Comparison of ENCODE assay signal across 28 cellular contexts in the genomic region with DNA sequence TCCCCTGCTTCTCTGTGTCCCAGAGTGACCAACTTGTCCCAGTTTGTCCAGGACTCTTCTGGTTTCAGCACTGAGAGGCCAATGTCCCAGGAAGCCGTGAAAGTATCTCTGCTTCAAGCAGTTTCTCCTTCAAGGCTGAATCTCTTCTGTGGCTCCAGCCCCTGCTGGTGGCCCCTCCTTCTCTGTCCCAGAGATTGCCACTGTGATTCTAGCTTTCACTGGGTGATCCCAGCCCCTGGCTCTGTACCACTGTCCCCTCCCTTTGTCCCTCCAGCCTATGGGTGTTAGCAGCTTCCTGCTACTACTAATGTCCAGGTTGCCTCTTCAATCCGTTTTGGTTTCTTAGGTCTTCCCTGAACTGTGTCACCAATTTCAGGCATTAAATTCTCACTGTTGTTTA.
"Had no signal": no experiment of that assay in that cellular context is flagged by ENCODE, and none has a peak within 500 bp of the region (broad histone marks: within the 10 kb centered on the region; RNA-seq: fewer than 3 reads in every experiment).

No MANE protein-coding gene starts in this region.

- DNase-seq: heart left ventricle; hypothalamus; kidney glomerular epithelial cell; left cardiac atrium; left lung; midbrain; mucosa of descending colon; naive thymus-derived CD4-positive, alpha-beta T cell; occipital lobe; stimulated activated CD4-positive, alpha-beta T cell treated with anti-CD3 and anti-CD28 coated beads, Interleukin-1b, Interleukin-23, amount 100 ng/mL, for 48 hours; stimulated activated CD4-positive, alpha-beta T cell treated with anti-CD3 and anti-CD28 coated beads, Interleukin-2, amount 100 ng/mL, for 48 hours; stimulated activated naive B cell treated with anti-CD40 and anti-IgM and Interleukin-4, amounts not matched to agents 10 μg/mL and 1 μg/mL and 100 μg/mL, for 72 hours; stimulated activated naive CD8-positive, alpha-beta T cell treated with anti-CD3 and anti-CD28 coated beads, Interleukin-15, Interleukin-2, amounts not matched to agents 100 U/mL and 50 U/mL, for 24 hours; stomach; testis; transverse colon; upper lobe of left lung had no signal

- H3K27me3 Mint-ChIP-seq: stimulated activated naive B cell treated with anti-CD40 and anti-IgM and Interleukin-4, amounts not matched to agents 10 μg/mL and 1 μg/mL and 100 μg/mL, for 72 hours had no signal

- H3K27me3 ChIP-seq: right atrium auricular region, testis, thyroid gland, upper lobe of left lung had no signal

- H3K9ac ChIP-seq: parathyroid adenoma had no signal

- H3K4me1 Mint-ChIP-seq: naive thymus-derived CD4-positive, alpha-beta T cell; stimulated activated naive B cell treated with anti-CD40 and anti-IgM and Interleukin-4, amounts not matched to agents 10 μg/mL and 1 μg/mL and 100 μg/mL, for 72 hours had no signal

- H2AFZ ChIP-seq: parathyroid adenoma had no signal

- H3K36me3 ChIP-seq: heart left ventricle, left lung, neutrophil, right atrium auricular region, right lobe of liver, stomach, thyroid gland, transverse colon, upper lobe of left lung had no signal

- H3K4me2 ChIP-seq: smooth muscle cell had no signal

- H3K36me3 Mint-ChIP-seq: naive thymus-derived CD4-positive, alpha-beta T cell; natural killer cell treated with Interleukin-12 subunit alpha and Interleukin-12 subunit beta and Interleukin-15 and Interleukin-18, amount 100 ng/mL, for 72 hours; stimulated activated naive B cell treated with anti-CD40 and anti-IgM and Interleukin-4, amounts not matched to agents 10 μg/mL and 1 μg/mL and 100 μg/mL, for 72 hours had no signal

- ATAC-seq: heart left ventricle; left lung; mucosa of descending colon; naive thymus-derived CD4-positive, alpha-beta T cell; natural killer cell treated with Interleukin-12 subunit alpha and Interleukin-12 subunit beta and Interleukin-15 and Interleukin-18, amount 100 ng/mL, for 72 hours; stimulated activated naive B cell treated with anti-CD40 and anti-IgM and Interleukin-4, amounts not matched to agents 10 μg/mL and 1 μg/mL and 100 μg/mL, for 72 hours; stimulated activated naive CD8-positive, alpha-beta T cell treated with anti-CD3 and anti-CD28 coated beads, Interleukin-15, Interleukin-2, amounts not matched to agents 100 U/mL and 50 U/mL, for 24 hours had no signal

- FAIRE-seq: keratinocyte, urothelium cell line had no signal

- H3K4me3 ChIP-seq: heart left ventricle, left lung, lung, mucosa of descending colon, right atrium auricular region, right lobe of liver, smooth muscle cell, stomach, testis, thyroid gland, transverse colon, upper lobe of left lung had no signal

- H3K4me3 Mint-ChIP-seq: naive thymus-derived CD4-positive, alpha-beta T cell; natural killer cell treated with Interleukin-12 subunit alpha and Interleukin-12 subunit beta and Interleukin-15 and Interleukin-18, amount 100 ng/mL, for 72 hours; neural crest cell; stimulated activated naive B cell treated with anti-CD40 and anti-IgM and Interleukin-4, amounts not matched to agents 10 μg/mL and 1 μg/mL and 100 μg/mL, for 72 hours had no signal

- H3K4me1 ChIP-seq: left lung, parathyroid adenoma, testis, transverse colon had no signal

- H3K79me2 ChIP-seq: parathyroid adenoma had no signal

- H3K9me3 ChIP-seq: heart left ventricle, left lung, mucosa of descending colon, neutrophil, right atrium auricular region, right lobe of liver, stomach, testis, thyroid gland, transverse colon, upper lobe of left lung had no signal

- H3K27ac Mint-ChIP-seq: naive thymus-derived CD4-positive, alpha-beta T cell; natural killer cell treated with Interleukin-12 subunit alpha and Interleukin-12 subunit beta and Interleukin-15 and Interleukin-18, amount 100 ng/mL, for 72 hours; stimulated activated naive B cell treated with anti-CD40 and anti-IgM and Interleukin-4, amounts not matched to agents 10 μg/mL and 1 μg/mL and 100 μg/mL, for 72 hours had no signal

- H3K27ac ChIP-seq: heart left ventricle, left lung, neutrophil, parathyroid adenoma, right atrium auricular region, right lobe of liver, stomach, testis, thyroid gland, transverse colon, upper lobe of left lung had no signal

- H3K9me3 Mint-ChIP-seq: natural killer cell treated with Interleukin-12 subunit alpha and Interleukin-12 subunit beta and Interleukin-15 and Interleukin-18, amount 100 ng/mL, for 72 hours; neural crest cell; stimulated activated naive B cell treated with anti-CD40 and anti-IgM and Interleukin-4, amounts not matched to agents 10 μg/mL and 1 μg/mL and 100 μg/mL, for 72 hours had no signal
